ENCODE assay signal across 1 cellular context in the genomic region with DNA sequence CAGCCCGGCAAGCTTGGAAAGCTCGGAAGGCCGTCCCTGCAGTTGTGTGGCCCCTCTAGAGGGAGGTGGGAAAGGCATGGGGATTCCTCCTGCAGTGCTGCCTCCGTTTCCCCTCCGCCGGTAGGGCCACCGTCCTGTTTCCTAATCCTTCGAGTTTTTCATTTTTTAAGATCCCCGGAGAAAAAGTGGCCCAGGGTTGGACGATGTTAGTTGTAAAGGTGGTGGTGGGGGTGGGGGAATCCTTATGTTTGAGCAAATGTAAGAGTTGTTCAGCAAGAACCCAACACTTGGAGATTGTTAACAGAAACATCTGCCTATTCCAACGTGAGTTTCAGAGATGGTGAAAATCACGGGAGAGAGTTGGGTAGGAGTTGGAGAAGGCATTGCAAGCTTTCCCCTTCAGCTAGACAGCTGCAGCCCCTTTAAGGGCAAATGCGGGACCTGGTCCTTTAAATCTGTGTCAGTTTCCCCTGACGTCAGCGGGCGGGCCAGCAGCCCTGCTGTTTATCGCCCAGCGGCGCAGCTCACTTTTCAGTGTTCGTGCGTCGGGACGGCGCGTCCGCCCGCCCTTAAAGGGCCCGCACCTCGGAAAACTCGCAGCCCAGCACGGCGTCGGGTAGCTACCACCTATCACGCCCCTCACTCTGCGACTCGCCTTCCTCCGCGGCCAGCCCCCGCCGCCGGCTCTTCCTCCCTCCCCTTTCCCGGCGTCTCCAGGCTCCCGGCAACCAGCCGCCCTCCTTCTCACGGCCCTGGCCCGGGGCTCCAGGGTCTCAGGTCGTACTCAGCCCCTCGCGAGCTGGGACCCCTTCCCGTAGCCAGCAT.
TF ChIP-seq lines count a peak whose summit lies in the region.

TSS of gene SIDT2 (plus strand) at position 534 of the 825 bp plus-strand sequence. CDS start 521 bp downstream, outside the sequence.

TF ChIP-seq in HepG2, 621 proteins besides CTCF, POLR2A, EP300 and RAD21 (continued from another document and continues in another):
- TF ChIP-seq ZNF18 (CRISPR knock-in tag; IDR thresholded peaks at IDR 0.05; ENCODE audit: insufficient replicate concordance) (no peak), ARHGAP35 (CRISPR knock-in tag; IDR thresholded peaks at IDR 0.05; ENCODE audit: borderline replicate concordance) (no peak), ZNF703 (CRISPR knock-in tag; IDR thresholded peaks at IDR 0.05; ENCODE audit: borderline replicate concordance) (no peak), SIX1 (CRISPR knock-in tag; IDR thresholded peaks at IDR 0.05; ENCODE audit: borderline replicate concordance) (peak; percentile 46; the same call in 1 of the 2 replicates), FOXO1 (CRISPR knock-in tag; IDR thresholded peaks at IDR 0.05) (peak; percentile 71; the same call in 1 of the 2 replicates), PBX2 (CRISPR knock-in tag; IDR thresholded peaks at IDR 0.05) (no peak), GZF1 (CRISPR knock-in tag; IDR thresholded peaks at IDR 0.05) (no peak), ZMAT3 (CRISPR knock-in tag; conservative IDR thresholded peaks at IDR 0.05) (0 out of 2 replicates have a peak, but pooled peaks have one; percentile 31), RELA (CRISPR knock-in tag; IDR thresholded peaks at IDR 0.05) (no peak), ZNF674 (CRISPR knock-in tag; IDR thresholded peaks at IDR 0.05; ENCODE audit: low read depth) (no peak), SMAD9 (CRISPR knock-in tag; IDR thresholded peaks at IDR 0.05) (no peak), ZNF232 (CRISPR knock-in tag; IDR thresholded peaks at IDR 0.05; ENCODE audit: borderline replicate concordance) (0 out of 2 replicates have a peak, but pooled peaks have one; percentile 21), STAT5B (CRISPR knock-in tag; IDR thresholded peaks at IDR 0.05) (no peak), ZFY (CRISPR knock-in tag; IDR thresholded peaks at IDR 0.05) (no peak), GABPB1 (CRISPR knock-in tag; IDR thresholded peaks at IDR 0.05) (peak; percentile 71), EHMT2 (IDR thresholded peaks at IDR 0.05; ENCODE audit: borderline replicate concordance, low read depth, low read length) (no peak), PCBP1 (IDR thresholded peaks at IDR 0.05; ENCODE audit: borderline replicate concordance, low read depth, low read length) (no peak), STAG1 (CRISPR knock-in tag; IDR thresholded peaks at IDR 0.05) (no peak), ZNF138 (CRISPR knock-in tag; IDR thresholded peaks at IDR 0.05; ENCODE audit: low read depth) (no peak), AHDC1 (CRISPR knock-in tag; IDR thresholded peaks at IDR 0.05; ENCODE audit: borderline replicate concordance) (no peak), KLF13 (CRISPR knock-in tag; IDR thresholded peaks at IDR 0.05) (no peak), MAFK (conservative IDR thresholded peaks at IDR 0.05 in 1 of 2, IDR thresholded peaks at IDR 0.05 in 1 of 2; ENCODE audit: low read length in 2 of 2) (no peak; a peak in 1 of 4 replicates), MEIS2 (CRISPR knock-in tag; IDR thresholded peaks at IDR 0.05) (no peak), LRRFIP1 (CRISPR knock-in tag; conservative IDR thresholded peaks at IDR 0.05) (no peak), NCOA2 (CRISPR knock-in tag; IDR thresholded peaks at IDR 0.05) (no peak; the same call in 1 of the 2 replicates)
- TF ChIP-seq, protein P1, sequence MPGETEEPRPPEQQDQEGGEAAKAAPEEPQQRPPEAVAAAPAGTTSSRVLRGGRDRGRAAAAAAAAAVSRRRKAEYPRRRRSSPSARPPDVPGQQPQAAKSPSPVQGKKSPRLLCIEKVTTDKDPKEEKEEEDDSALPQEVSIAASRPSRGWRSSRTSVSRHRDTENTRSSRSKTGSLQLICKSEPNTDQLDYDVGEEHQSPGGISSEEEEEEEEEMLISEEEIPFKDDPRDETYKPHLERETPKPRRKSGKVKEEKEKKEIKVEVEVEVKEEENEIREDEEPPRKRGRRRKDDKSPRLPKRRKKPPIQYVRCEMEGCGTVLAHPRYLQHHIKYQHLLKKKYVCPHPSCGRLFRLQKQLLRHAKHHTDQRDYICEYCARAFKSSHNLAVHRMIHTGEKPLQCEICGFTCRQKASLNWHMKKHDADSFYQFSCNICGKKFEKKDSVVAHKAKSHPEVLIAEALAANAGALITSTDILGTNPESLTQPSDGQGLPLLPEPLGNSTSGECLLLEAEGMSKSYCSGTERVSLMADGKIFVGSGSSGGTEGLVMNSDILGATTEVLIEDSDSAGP (CRISPR knock-in tag; IDR thresholded peaks at IDR 0.05; ENCODE audit: borderline replicate concordance), result peak; percentile 100
- TF ChIP-seq, protein P2, sequence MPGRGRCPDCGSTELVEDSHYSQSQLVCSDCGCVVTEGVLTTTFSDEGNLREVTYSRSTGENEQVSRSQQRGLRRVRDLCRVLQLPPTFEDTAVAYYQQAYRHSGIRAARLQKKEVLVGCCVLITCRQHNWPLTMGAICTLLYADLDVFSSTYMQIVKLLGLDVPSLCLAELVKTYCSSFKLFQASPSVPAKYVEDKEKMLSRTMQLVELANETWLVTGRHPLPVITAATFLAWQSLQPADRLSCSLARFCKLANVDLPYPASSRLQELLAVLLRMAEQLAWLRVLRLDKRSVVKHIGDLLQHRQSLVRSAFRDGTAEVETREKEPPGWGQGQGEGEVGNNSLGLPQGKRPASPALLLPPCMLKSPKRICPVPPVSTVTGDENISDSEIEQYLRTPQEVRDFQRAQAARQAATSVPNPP (CRISPR knock-in tag; IDR thresholded peaks at IDR 0.05), result no peak
- TF ChIP-seq, protein P3, sequence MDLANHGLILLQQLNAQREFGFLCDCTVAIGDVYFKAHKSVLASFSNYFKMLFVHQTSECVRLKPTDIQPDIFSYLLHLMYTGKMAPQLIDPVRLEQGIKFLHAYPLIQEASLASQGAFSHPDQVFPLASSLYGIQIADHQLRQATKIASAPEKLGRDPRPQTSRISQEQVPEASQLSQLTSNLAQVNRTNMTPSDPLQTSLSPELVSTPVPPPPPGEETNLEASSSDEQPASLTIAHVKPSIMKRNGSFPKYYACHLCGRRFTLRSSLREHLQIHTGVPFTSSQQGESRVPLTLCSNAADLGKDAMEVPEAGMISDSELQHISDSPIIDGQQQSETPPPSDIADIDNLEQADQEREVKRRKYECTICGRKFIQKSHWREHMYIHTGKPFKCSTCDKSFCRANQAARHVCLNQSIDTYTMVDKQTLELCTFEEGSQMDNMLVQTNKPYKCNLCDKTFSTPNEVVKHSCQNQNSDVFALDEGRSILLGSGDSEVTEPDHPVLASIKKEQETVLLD (CRISPR knock-in tag; IDR thresholded peaks at IDR 0.05; ENCODE audit: low read depth), result no peak
- TF ChIP-seq, protein P4, sequence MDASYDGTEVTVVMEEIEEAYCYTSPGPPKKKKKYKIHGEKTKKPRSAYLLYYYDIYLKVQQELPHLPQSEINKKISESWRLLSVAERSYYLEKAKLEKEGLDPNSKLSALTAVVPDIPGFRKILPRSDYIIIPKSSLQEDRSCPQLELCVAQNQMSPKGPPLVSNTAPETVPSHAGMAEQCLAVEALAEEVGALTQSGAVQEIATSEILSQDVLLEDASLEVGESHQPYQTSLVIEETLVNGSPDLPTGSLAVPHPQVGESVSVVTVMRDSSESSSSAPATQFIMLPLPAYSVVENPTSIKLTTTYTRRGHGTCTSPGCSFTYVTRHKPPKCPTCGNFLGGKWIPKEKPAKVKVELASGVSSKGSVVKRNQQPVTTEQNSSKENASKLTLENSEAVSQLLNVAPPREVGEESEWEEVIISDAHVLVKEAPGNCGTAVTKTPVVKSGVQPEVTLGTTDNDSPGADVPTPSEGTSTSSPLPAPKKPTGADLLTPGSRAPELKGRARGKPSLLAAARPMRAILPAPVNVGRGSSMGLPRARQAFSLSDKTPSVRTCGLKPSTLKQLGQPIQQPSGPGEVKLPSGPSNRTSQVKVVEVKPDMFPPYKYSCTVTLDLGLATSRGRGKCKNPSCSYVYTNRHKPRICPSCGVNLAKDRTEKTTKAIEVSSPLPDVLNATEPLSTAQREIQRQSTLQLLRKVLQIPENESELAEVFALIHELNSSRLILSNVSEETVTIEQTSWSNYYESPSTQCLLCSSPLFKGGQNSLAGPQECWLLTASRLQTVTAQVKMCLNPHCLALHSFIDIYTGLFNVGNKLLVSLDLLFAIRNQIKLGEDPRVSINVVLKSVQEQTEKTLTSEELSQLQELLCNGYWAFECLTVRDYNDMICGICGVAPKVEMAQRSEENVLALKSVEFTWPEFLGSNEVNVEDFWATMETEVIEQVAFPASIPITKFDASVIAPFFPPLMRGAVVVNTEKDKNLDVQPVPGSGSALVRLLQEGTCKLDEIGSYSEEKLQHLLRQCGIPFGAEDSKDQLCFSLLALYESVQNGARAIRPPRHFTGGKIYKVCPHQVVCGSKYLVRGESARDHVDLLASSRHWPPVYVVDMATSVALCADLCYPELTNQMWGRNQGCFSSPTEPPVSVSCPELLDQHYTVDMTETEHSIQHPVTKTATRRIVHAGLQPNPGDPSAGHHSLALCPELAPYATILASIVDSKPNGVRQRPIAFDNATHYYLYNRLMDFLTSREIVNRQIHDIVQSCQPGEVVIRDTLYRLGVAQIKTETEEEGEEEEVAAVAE (CRISPR knock-in tag; IDR thresholded peaks at IDR 0.05; ENCODE audit: borderline replicate concordance), result peak; percentile 57; the same call in 1 of the 2 replicates
